In genomic region chr14:100453930-100454329, GRCh38 we compare ENCODE assay signal across 17 cellular contexts.
DNase-seq lines count a peak whose midpoint lies in the region; ATAC-seq and TF ChIP-seq lines count a peak whose summit lies in the region.
"Had no signal": no experiment of that assay in that cellular context is flagged by ENCODE, and none has a peak within 500 bp of the region (broad histone marks: within the 10 kb centered on the region; RNA-seq: fewer than 3 reads in every experiment).

No MANE protein-coding gene starts in this region.

- H3K9me3 Mint-ChIP-seq in WTC11 (no peaks in the 10 kb centered on the region), endodermal cell (no peaks in the 10 kb centered on the region)
- H3K9me3 Mint-ChIP-seq: CD4-positive, alpha-beta T cell had no signal

- H3K36me3 ChIP-seq in H7 (replicated peaks; ENCODE audit: control insufficient read depth, insufficient read depth, low read length) (no peaks in the 10 kb centered on the region), endodermal cell (ENCODE audit: control insufficient read depth, insufficient read depth, low read length) (no peaks in the 10 kb centered on the region)

- peak; percentile 23 for DNase-seq in H7
- no peak for DNase-seq in WTC11 (ENCODE audit: low spot score)
- DNase-seq in endodermal cell: peak; percentile 23
- no peak for DNase-seq in NCI-H446 treated with DMSO at 0.1 percent for 48 hours (lab: John Stamatoyannopoulos, UW)
- DNase-seq in activated CD4-positive, alpha-beta T cell treated with anti-CD3 and anti-CD28 coated beads, Interleukin-2, amount 50 U/mL, for 48 hours: no peak
- DNase-seq: ACHN; Caco-2; CD4-positive, alpha-beta T cell; DMS153; DND-41; EL; HCEC 1CT; IMR-90 had no signal

- POLR2A ChIA-PET in WTC11 (lab: Charles Lee): no interaction called here

- ATAC-seq in WTC11: peak; percentile 66
- ATAC-seq in HG03196 (IDR thresholded peaks at IDR 0.05; ENCODE audit: unreplicated experiment): no peak
- ATAC-seq: GM12878, K562 had no signal

- H3K27me3 Mint-ChIP-seq in WTC11 (ENCODE audit: low read depth) (no peaks in the 10 kb centered on the region; the same call in 1 of the 2 replicates), endodermal cell (ENCODE audit: insufficient read depth) (no peaks in the 10 kb centered on the region)
- H3K27me3 Mint-ChIP-seq: CD4-positive, alpha-beta T cell had no signal

- TF ChIP-seq CTCF in WTC11 (IDR thresholded peaks at IDR 0.05): no peak
- TF ChIP-seq CTCF in endodermal cell (conservative IDR thresholded peaks at IDR 0.05): no peak

- no peak overlapping the region for H3K9ac ChIP-seq in endodermal cell (ENCODE audit: extremely low read depth, low read length, poor library complexity, severe bottlenecking)

- H3K27ac Mint-ChIP-seq in WTC11 (peak overlapping the region; percentile 35; the same call in 1 of the 2 replicates), endodermal cell (no peak overlapping the region)
- H3K27ac Mint-ChIP-seq: CD4-positive, alpha-beta T cell had no signal

- H3K27me3 ChIP-seq in H7 (ENCODE audit: control insufficient read depth, insufficient read depth, low read length): no peaks in the 10 kb centered on the region
- H3K27me3 ChIP-seq in endodermal cell (ENCODE audit: control insufficient read depth, insufficient read depth, low read length, poor library complexity, severe bottlenecking): no peaks in the 10 kb centered on the region

- peaks cover 11% of the 10 kb centered on the region for H3K4me1 ChIP-seq in endodermal cell (ENCODE audit: control insufficient read depth, insufficient read depth, low read length)
- H3K4me1 ChIP-seq: Caco-2 had no signal

- CTCF ChIA-PET in WTC11 (lab: Charles Lee): interaction anchor here (1.1 to 1.9 kb wide), 2 partner anchors 12 to 199 kb away, joined by 3 to 6 read pairs; no protein-coding TSS in a partner anchor

- 71 to 82% methylated on average over 2 of the region's 2 CpGs for WGBS in endodermal cell (ENCODE audit: insufficient coverage in 1 of 2, insufficient read length in 1 of 2), 2 experiments

- peaks cover 23% of the 10 kb centered on the region for H3K4me1 Mint-ChIP-seq in WTC11
- H3K4me1 Mint-ChIP-seq in endodermal cell: peaks cover 18% of the 10 kb centered on the region

- H3K4me3 Mint-ChIP-seq in WTC11 (peak overlapping the region; percentile 37; the same call in 1 of the 2 replicates), endodermal cell (no peak overlapping the region)
- H3K4me3 Mint-ChIP-seq: CD4-positive, alpha-beta T cell had no signal

- H3K36me3 Mint-ChIP-seq in WTC11 (no peaks in the 10 kb centered on the region), endodermal cell (ENCODE audit: low read depth) (no peaks in the 10 kb centered on the region)

- H3K27ac ChIP-seq in endodermal cell (ENCODE audit: low read depth, low read length): no peak overlapping the region
- H3K27ac ChIP-seq: C4-2B had no signal

- H3K9me3 ChIP-seq in endodermal cell (ENCODE audit: control insufficient read depth, low read length): no peaks in the 10 kb centered on the region
- H3K9me3 ChIP-seq: Caco-2 had no signal

- H3K4me3 ChIP-seq in H7 (ENCODE audit: insufficient read depth, low read depth, low read length): no peak overlapping the region
- H3K4me3 ChIP-seq in endodermal cell (ENCODE audit: low read length): no peak overlapping the region
- H3K4me3 ChIP-seq: GM12878, K562 had no signal

TF ChIP-seq in WTC11, 78 proteins besides CTCF, POLR2A, EP300 and RAD21:
- TF ChIP-seq ZNF263 (CRISPR knock-in tag; IDR thresholded peaks at IDR 0.05; ENCODE audit: low read depth): no peak
- TF ChIP-seq GRHL2 (CRISPR knock-in tag; IDR thresholded peaks at IDR 0.05; ENCODE audit: insufficient replicate concordance, severe bottlenecking): no peak

Comparison
In these comparisons a context has a peak if more than half of its experiments do, and no peak if none do; other contexts are left out.
1. DNase-seq: peak in H7 (single experiment) and endodermal cell (single experiment); none in WTC11 (single experiment), NCI-H446 treated with DMSO at 0.1 percent for 48 hours (single experiment) and activated CD4-positive, alpha-beta T cell treated with anti-CD3 and anti-CD28 coated beads, Interleukin-2, amount 50 U/mL, for 48 hours (0 of 2).